Comparison of ENCODE assay signal across 13 cellular contexts in the genomic region with DNA sequence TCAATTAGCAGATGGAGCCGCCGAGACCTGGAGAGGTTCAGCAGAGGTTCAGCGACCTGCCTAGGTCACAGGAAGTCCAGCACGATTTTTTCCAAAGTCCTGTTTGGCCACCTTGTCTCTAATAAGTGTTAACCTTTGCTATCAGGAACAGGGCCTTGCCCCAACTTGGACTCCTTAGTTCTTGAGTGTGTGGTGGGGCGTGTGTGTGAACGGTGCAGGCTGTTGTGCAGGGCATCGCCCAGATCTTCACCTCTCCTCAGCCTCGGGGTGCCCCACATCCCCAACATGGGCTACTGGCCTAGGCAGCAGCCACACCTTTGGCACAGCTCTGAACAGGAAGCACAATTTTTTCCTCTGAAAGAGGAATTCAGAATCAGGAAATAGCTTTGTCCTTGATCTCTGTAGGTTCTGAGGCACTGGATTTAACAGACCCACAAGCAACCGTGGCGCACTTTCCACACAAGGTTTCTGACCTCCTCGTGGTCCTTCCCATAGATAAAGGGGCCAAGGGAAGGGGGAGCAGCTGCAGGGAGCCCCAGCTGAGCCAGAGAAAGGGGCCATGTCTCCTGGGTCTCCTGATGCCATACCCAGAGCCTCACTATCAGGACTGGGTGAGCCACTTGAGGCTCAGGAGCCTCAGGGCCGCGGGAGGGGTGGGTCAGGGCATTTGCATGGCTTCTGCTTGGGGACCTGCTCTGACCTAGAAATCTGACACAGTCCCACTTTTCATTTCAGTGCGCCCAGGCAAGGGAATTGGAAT. TPM values are rescaled to one million over a fixed set of nuclear protein-coding genes. Genes with fewer than 3 reads are reported as not detected.
DNase-seq lines count a peak whose midpoint lies in the region; ATAC-seq, FAIRE-seq and TF ChIP-seq lines count a peak whose summit lies in the region.
"Had no signal": no experiment of that assay in that cellular context is flagged by ENCODE, and none has a peak within 500 bp of the region (broad histone marks: within the 10 kb centered on the region; RNA-seq: fewer than 3 reads in every experiment).

No MANE protein-coding gene starts in this region.

- H3K27me3 Mint-ChIP-seq in activated naive CD8-positive, alpha-beta T cell treated with anti-CD3 and anti-CD28 coated beads, Interleukin-2, amount 50 U/mL, for 24 hours: no peaks in the 10 kb centered on the region

- H3K4me3 ChIP-seq in GM23248 (no peak overlapping the region), keratinocyte (ENCODE audit: control insufficient read depth in 2 of 3, extremely low read depth in 1 of 3, insufficient read depth in 2 of 3, low read depth in 1 of 3, low read length in 3 of 3) (no peak overlapping the region), skeletal muscle satellite cell (ENCODE audit: low read length) (no peak overlapping the region)
- H3K4me3 ChIP-seq: SJSA1 had no signal

- 67 to 71% methylated on average over 14 of the region's 14 CpGs for WGBS in GM23248 (ENCODE audit: low coverage in 1 of 2, low lambda C conversion rate in 2 of 2, missing lambda C conversion rate in 2 of 2), 2 experiments

- H3K4me1 ChIP-seq in GM23248 (ENCODE audit: insufficient read depth) (peaks cover 66% of the 10 kb centered on the region), keratinocyte (ENCODE audit: control insufficient read depth, extremely low read depth, insufficient read depth, low read length) (peaks cover 38% of the 10 kb centered on the region), skeletal muscle satellite cell (ENCODE audit: control insufficient read depth, insufficient read depth, low read length) (peaks cover 87% of the 10 kb centered on the region)

- no peaks in the 10 kb centered on the region for H3K36me3 Mint-ChIP-seq in activated naive CD8-positive, alpha-beta T cell treated with anti-CD3 and anti-CD28 coated beads, Interleukin-2, amount 50 U/mL, for 24 hours (ENCODE audit: low read depth)

- no peaks in the 10 kb centered on the region for H3K9me3 ChIP-seq in GM23248 (ENCODE audit: low read depth)
- H3K9me3 ChIP-seq in keratinocyte (ENCODE audit: control insufficient read depth, low read depth, low read length): no peaks in the 10 kb centered on the region
- no peaks in the 10 kb centered on the region for H3K9me3 ChIP-seq in skeletal muscle satellite cell (replicated peaks; ENCODE audit: low read length)
- H3K9me3 ChIP-seq: SJSA1 had no signal

- H2AFZ ChIP-seq in GM23248 (no peak overlapping the region), keratinocyte (ENCODE audit: control insufficient read depth, low read length) (no peak overlapping the region)

- peaks cover 14% of the 10 kb centered on the region for H3K9me1 ChIP-seq in keratinocyte (ENCODE audit: control insufficient read depth, extremely low read depth, insufficient read depth, low read length)

- in situ Hi-C loops in GM23248 (cut with MboI): no loop called here

- no peaks in the 10 kb centered on the region for H3K9me3 Mint-ChIP-seq in activated naive CD8-positive, alpha-beta T cell treated with anti-CD3 and anti-CD28 coated beads, Interleukin-2, amount 50 U/mL, for 24 hours

- peaks cover 100% of the 10 kb centered on the region for H3K79me2 ChIP-seq in GM23248 (ENCODE audit: insufficient read depth)
- peaks cover 96% of the 10 kb centered on the region for H3K79me2 ChIP-seq in keratinocyte (ENCODE audit: control insufficient read depth, insufficient read depth, low read length)

- peaks cover 26% of the 10 kb centered on the region for H3F3A ChIP-seq in GM23248 (ENCODE audit: insufficient read depth)

- H3K4me1 Mint-ChIP-seq in activated naive CD8-positive, alpha-beta T cell treated with anti-CD3 and anti-CD28 coated beads, Interleukin-2, amount 50 U/mL, for 24 hours: peaks cover 49% of the 10 kb centered on the region

- H3K27ac Mint-ChIP-seq in activated naive CD8-positive, alpha-beta T cell treated with anti-CD3 and anti-CD28 coated beads, Interleukin-2, amount 50 U/mL, for 24 hours: peak overlapping the region; percentile 49

- H3K27ac ChIP-seq in GM23248: peak overlapping the region; percentile 78
- H3K27ac ChIP-seq in keratinocyte (ENCODE audit: control insufficient read depth, insufficient read depth, low read length): no peak overlapping the region

- H3K4me2 ChIP-seq in GM23248 (ENCODE audit: unreplicated experiment): peak overlapping the region; percentile 4
- peak overlapping the region; percentile 42 for H3K4me2 ChIP-seq in keratinocyte (ENCODE audit: control insufficient read depth, extremely low read depth, insufficient read depth, low read depth, low read length)
- H3K4me2 ChIP-seq in skeletal muscle satellite cell (ENCODE audit: low read length): peak overlapping the region; percentile 50

- TF ChIP-seq CTCF in keratinocyte (optimal IDR thresholded peaks at IDR 0.05 in 1 of 3, IDR thresholded peaks at IDR 0.05 in 1 of 3, conservative IDR thresholded peaks at IDR 0.05 in 1 of 3; ENCODE audit: extremely low read depth in 1 of 3, insufficient read depth in 2 of 3, low read length in 3 of 3): no peak

- H3K9ac ChIP-seq in GM23248 (peak overlapping the region; percentile 61), keratinocyte (ENCODE audit: control insufficient read depth, extremely low read depth, insufficient read depth, low read length) (no peak overlapping the region), skeletal muscle satellite cell (ENCODE audit: low read depth, low read length) (peak overlapping the region; percentile 6)

- dilution Hi-C loops in keratinocyte (cut with MboI; ENCODE audit: extremely low pct_ligation_motif_present, low sequenced_read_pairs): no loop called here

- H4K20me1 ChIP-seq in GM23248 (ENCODE audit: insufficient read depth) (no peaks in the 10 kb centered on the region; the same call in 1 of the 2 replicates), keratinocyte (ENCODE audit: control insufficient read depth, extremely low read depth, insufficient read depth, low read length) (peaks cover 49% of the 10 kb centered on the region)

- no peaks in the 10 kb centered on the region for H3K27me3 ChIP-seq in GM23248 (replicated peaks; ENCODE audit: insufficient read depth)
- H3K27me3 ChIP-seq in keratinocyte (ENCODE audit: control insufficient read depth, extremely low read depth, insufficient read depth, low read length): no peaks in the 10 kb centered on the region
- H3K27me3 ChIP-seq in skeletal muscle satellite cell (ENCODE audit: control insufficient read depth, insufficient read depth, low read length): no peaks in the 10 kb centered on the region
- H3K27me3 ChIP-seq: SJSA1 had no signal

- H3K36me3 ChIP-seq in GM23248 (ENCODE audit: low read depth) (no peaks in the 10 kb centered on the region), keratinocyte (ENCODE audit: control insufficient read depth in 2 of 2, extremely low read depth in 1 of 2, insufficient read depth in 2 of 2, low read length in 2 of 2) (peaks cover 1 to 25% of the 10 kb centered on the region in 2 experiments), skeletal muscle satellite cell (ENCODE audit: insufficient read depth, low read length) (peaks cover 57% of the 10 kb centered on the region)

- no peak overlapping the region for H3K4me3 Mint-ChIP-seq in activated naive CD8-positive, alpha-beta T cell treated with anti-CD3 and anti-CD28 coated beads, Interleukin-2, amount 50 U/mL, for 24 hours

- ATAC-seq in activated naive CD8-positive, alpha-beta T cell treated with anti-CD3 and anti-CD28 coated beads, Interleukin-2, amount 50 U/mL, for 24 hours: no peak

- FAIRE-seq in keratinocyte (lab: Jason Lieb, UNC): no peak
- FAIRE-seq: islet of Langerhans, urothelium cell line had no signal

- DNase-seq in GM23248 (no peak), keratinocyte (ENCODE audit: low read depth, low spot score) (no peak), COR-L47 (lab: John Stamatoyannopoulos, UW) (no peak), NCI-H510A (lab: John Stamatoyannopoulos, UW) (no peak), occipital lobe (lab: John Stamatoyannopoulos, UW) (no peak)
- no peak for DNase-seq in activated naive CD8-positive, alpha-beta T cell treated with anti-CD3 and anti-CD28 coated beads, Interleukin-2, amount 50 U/mL, for 24 hours
- no peak for DNase-seq in activated T-cell treated with anti-CD3 and anti-CD28 coated beads, Interleukin-2, amount 50 U/mL, for 48 hours
- DNase-seq: activated CD8-positive, alpha-beta memory T cell treated with anti-CD3 and anti-CD28 coated beads, Interleukin-2, amount 50 U/mL, for 4 hours; effector memory CD4-positive, alpha-beta T cell had no signal

- H3K9me2 ChIP-seq in GM23248 (ENCODE audit: insufficient read depth): no peaks in the 10 kb centered on the region

RNA-seq across cellular contexts. Expression of a gene that starts 10.4 kb away (rescaled TPM):
- 292 TPM in 2 replicates for total RNA-seq in GM23248 (2014; rRNA removed; shearing (Covaris generic))
- polyA plus RNA-seq in GM23248 (2016; fragmentation: Nextera tagmentation; extraction: Ambion mirVana) (68.4 and 73.5 TPM in 2 replicates), keratinocyte (76.4 to 113 TPM (median 93.2 TPM) in 3 replicates)
- 241 TPM for polyA plus RNA-seq in keratinocyte (2011; ENCODE audit: low read depth)
- polyA plus RNA-seq in keratinocyte (2011; cell fraction: cytosol; rRNA removed): 61.6 and 75.3 TPM in 2 replicates
- 160 and 188 TPM in 2 replicates for polyA plus RNA-seq in keratinocyte (2011; cell fraction: nucleus; rRNA removed)
- polyA plus RNA-seq in keratinocyte (2012; ENCODE audit: low replicate concordance): 132 and 155 TPM in 2 replicates
- 188 to 396 TPM (median 205 TPM) in 3 replicates for polyA minus RNA-seq in keratinocyte
- polyA minus RNA-seq in keratinocyte (2011; cell fraction: cytosol; rRNA and poly(A)+ RNA removed): 102 TPM
- polyA minus RNA-seq in keratinocyte (2011; cell fraction: nucleus; rRNA and poly(A)+ RNA removed): 123 and 162 TPM in 2 replicates
- 86.2 and 103 TPM in 2 replicates for total RNA-seq in skeletal muscle satellite cell (2012; rRNA removed)
- 126 TPM for total RNA-seq in occipital lobe
